ENCODE assay signal across 8 cellular contexts in the genomic region with DNA sequence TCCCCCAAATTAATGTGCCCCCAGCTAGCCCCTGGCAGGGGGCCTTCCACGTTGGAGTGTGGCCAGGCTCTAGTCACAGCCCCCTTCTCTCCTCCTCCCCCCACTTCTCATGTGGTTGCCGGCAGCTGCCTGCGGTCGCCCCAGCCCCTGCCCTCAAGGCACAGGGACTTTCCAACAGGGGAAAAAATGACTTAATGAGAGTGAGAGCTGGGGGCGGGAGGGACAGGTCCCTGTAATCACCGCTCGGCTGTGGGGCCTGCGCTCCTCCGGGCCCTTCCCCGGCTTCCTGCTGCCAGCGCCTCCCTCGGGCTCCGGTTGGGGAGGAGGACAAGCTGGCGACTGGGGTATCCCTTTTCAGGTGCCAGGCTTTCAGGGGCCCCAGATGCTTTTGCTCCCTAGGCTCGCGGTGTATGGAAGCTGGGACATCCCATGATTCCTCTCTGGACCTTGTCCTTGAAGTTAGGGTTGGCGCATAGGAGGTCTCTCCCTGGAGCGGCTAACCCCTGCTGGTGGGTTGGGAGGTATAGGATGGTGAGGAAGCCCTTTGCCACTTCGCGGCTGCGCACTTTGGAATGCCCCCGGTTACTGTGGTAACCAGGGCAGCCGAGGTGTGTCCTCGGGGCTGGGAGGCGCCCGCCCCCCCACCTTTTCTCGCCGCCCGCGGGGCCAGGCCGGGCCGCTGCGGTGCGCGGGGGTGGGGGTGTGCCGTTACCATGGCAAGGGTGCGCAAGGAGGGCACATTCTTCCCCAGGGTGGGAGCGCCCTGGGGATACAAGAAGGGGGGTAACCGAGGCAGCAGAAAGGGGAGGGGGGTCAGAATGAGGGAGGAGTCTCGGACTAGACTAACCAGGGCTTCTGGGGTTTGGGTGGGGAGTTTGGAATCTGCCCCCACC.
DNase-seq lines count a peak whose midpoint lies in the region; ATAC-seq lines count a peak whose summit lies in the region.

No MANE protein-coding gene starts in this region.

- peaks cover 13% of the 10 kb centered on the region for H3K4me1 ChIP-seq in ACC112 (ENCODE audit: control insufficient read depth, insufficient read depth, low read length, unreplicated experiment)
- peaks cover 24% of the 10 kb centered on the region for H3K4me1 ChIP-seq in iPS-18a (ENCODE audit: control insufficient read depth, low read depth, low read length)

- H3K27ac ChIP-seq in ACC112 (ENCODE audit: low read depth, low read length) (no peak overlapping the region), iPS-18a (ENCODE audit: low read length) (no peak overlapping the region)

- H3K27me3 ChIP-seq in ACC112 (ENCODE audit: insufficient read depth, low read length) (peaks cover 88% of the 10 kb centered on the region), iPS-18a (ENCODE audit: control insufficient read depth, insufficient read depth, low read length) (peaks cover 100% of the 10 kb centered on the region)

- H3K36me3 ChIP-seq in ACC112 (ENCODE audit: insufficient read depth, low read length) (no peaks in the 10 kb centered on the region), iPS-18a (ENCODE audit: control insufficient read depth, low read depth, low read length) (no peaks in the 10 kb centered on the region)

- H3K9ac ChIP-seq in iPS-18a (ENCODE audit: low read length) = no peak overlapping the region

- peak overlapping the region; percentile 18 for H2AFZ ChIP-seq in ACC112 (ENCODE audit: low read length, unreplicated experiment)

- peak overlapping the region; percentile 33 for H3K4me3 ChIP-seq in ACC112 (ENCODE audit: low read depth, low read length)
- H3K4me3 ChIP-seq in iPS-18a (ENCODE audit: low read length) = peak overlapping the region; percentile 34

- DNase-seq in NCI-H524 treated with DMSO at 0.1 percent for 48 hours (lab: John Stamatoyannopoulos, UW) (peak; percentile 36), activated T-cell treated with anti-CD3 and anti-CD28 coated beads for 4 hours (peak; percentile 78), NCI-H128 (lab: John Stamatoyannopoulos, UW; ENCODE audit: unreplicated experiment) (no peak)
- peak; percentile 67 to 81 (median 73) for DNase-seq in stimulated activated CD4-positive, alpha-beta T cell treated with anti-CD3 and anti-CD28 coated beads, TNF-alpha, amount 100 ng/mL, for 1 hour (ENCODE audit: low read depth in 3 of 3, low spot score in 1 of 3)

- no peaks in the 10 kb centered on the region for H3K9me3 ChIP-seq in iPS-18a (ENCODE audit: control insufficient read depth, low read depth, low read length)

- peak; percentile 54 for ATAC-seq in GM18867 (IDR thresholded peaks at IDR 0.05; ENCODE audit: unreplicated experiment)
- ATAC-seq in HG03060 (IDR thresholded peaks at IDR 0.05; ENCODE audit: low read depth, unreplicated experiment) = peak; percentile 37

- no peaks in the 10 kb centered on the region for H3K79me2 ChIP-seq in ACC112 (ENCODE audit: control insufficient read depth, insufficient read depth, low read length, unreplicated experiment)
